ENCODE assay signal across 1 cellular context in the genomic region with DNA sequence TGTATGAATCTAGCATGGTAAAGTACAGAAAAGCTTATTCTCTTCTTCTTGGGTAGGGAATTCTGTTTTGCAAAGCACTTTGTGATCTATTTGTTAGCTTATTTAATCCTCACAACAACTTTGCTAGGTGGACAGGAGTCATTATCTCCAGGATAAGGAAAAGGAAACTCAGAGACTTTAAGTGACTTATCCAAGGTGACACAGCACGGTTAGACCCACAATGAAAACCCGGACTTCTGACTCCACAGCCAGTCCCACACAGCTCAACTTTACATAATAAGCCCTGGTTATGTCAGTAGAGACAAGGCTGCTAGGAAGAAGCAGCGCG.
TF ChIP-seq lines count a peak whose summit lies in the region.

No MANE protein-coding gene starts in this region.

TF ChIP-seq in endothelial cell of umbilical vein, 7 proteins besides CTCF, POLR2A, EP300 and RAD21:
- no peak for TF ChIP-seq POLR2AphosphoS5 (IDR thresholded peaks at IDR 0.05; ENCODE audit: insufficient read depth, low read depth, low read length)
- no peak for TF ChIP-seq MAX (IDR thresholded peaks at IDR 0.05; ENCODE audit: insufficient read depth, insufficient read length)
- TF ChIP-seq JUN (IDR thresholded peaks at IDR 0.05; ENCODE audit: borderline replicate concordance, insufficient read depth, insufficient read length, low read depth) = no peak
- no peak for TF ChIP-seq MYC (IDR thresholded peaks at IDR 0.05; ENCODE audit: low read depth, low read length)
- no peak for TF ChIP-seq FOS (IDR thresholded peaks at IDR 0.05; ENCODE audit: borderline replicate concordance, insufficient read depth, low read length)
- TF ChIP-seq GATA2 (IDR thresholded peaks at IDR 0.05; ENCODE audit: insufficient read depth, insufficient read length, low read depth, low read length) = no peak
- TF ChIP-seq EZH2 (IDR thresholded peaks at IDR 0.05; ENCODE audit: borderline replicate concordance, low read depth, low read length, severe bottlenecking) = no peak
